ENCODE assay signal across 1 cellular context in genomic region chrX:9610774-9611392, GRCh38.
TF ChIP-seq lines count a peak whose summit lies in the region.

No MANE protein-coding gene starts in this region.

TF ChIP-seq in HepG2, 621 proteins besides CTCF, POLR2A, EP300 and RAD21:
- TF ChIP-seq ZNF569 (CRISPR knock-in tag; IDR thresholded peaks at IDR 0.05; ENCODE audit: borderline replicate concordance) (no peak), KIAA2018 (CRISPR knock-in tag; IDR thresholded peaks at IDR 0.05; ENCODE audit: borderline replicate concordance) (no peak), SMARCE1 (IDR thresholded peaks at IDR 0.05; ENCODE audit: borderline replicate concordance) (no peak), THAP7 (CRISPR knock-in tag; IDR thresholded peaks at IDR 0.05) (no peak), REST (IDR thresholded peaks at IDR 0.05; ENCODE audit: borderline replicate concordance in 1 of 2, low read depth in 1 of 2, low read length in 2 of 2) (no peak), DMAP1 (CRISPR knock-in tag; IDR thresholded peaks at IDR 0.05) (no peak), SMC3 (IDR thresholded peaks at IDR 0.05; ENCODE audit: low read length) (no peak), ZBTB39 (CRISPR knock-in tag; IDR thresholded peaks at IDR 0.05) (no peak), ZNF598 (CRISPR knock-in tag; IDR thresholded peaks at IDR 0.05; ENCODE audit: borderline replicate concordance) (no peak), SIX4 (CRISPR knock-in tag; IDR thresholded peaks at IDR 0.05) (no peak), ZNF20 (CRISPR knock-in tag; IDR thresholded peaks at IDR 0.05) (no peak), ATF7-NPFF (CRISPR knock-in tag; IDR thresholded peaks at IDR 0.05; ENCODE audit: low read depth) (no peak), ZFP91 (CRISPR knock-in tag; IDR thresholded peaks at IDR 0.05; ENCODE audit: borderline replicate concordance) (no peak), LRRFIP1 (CRISPR knock-in tag; conservative IDR thresholded peaks at IDR 0.05) (no peak), SP4 (CRISPR knock-in tag; IDR thresholded peaks at IDR 0.05) (no peak), ZNF780A (CRISPR knock-in tag; IDR thresholded peaks at IDR 0.05) (no peak), ZNF10 (CRISPR knock-in tag; IDR thresholded peaks at IDR 0.05; ENCODE audit: borderline replicate concordance, low read depth) (no peak)
